ENCODE assay signal across 8 cellular contexts in the genomic region with DNA sequence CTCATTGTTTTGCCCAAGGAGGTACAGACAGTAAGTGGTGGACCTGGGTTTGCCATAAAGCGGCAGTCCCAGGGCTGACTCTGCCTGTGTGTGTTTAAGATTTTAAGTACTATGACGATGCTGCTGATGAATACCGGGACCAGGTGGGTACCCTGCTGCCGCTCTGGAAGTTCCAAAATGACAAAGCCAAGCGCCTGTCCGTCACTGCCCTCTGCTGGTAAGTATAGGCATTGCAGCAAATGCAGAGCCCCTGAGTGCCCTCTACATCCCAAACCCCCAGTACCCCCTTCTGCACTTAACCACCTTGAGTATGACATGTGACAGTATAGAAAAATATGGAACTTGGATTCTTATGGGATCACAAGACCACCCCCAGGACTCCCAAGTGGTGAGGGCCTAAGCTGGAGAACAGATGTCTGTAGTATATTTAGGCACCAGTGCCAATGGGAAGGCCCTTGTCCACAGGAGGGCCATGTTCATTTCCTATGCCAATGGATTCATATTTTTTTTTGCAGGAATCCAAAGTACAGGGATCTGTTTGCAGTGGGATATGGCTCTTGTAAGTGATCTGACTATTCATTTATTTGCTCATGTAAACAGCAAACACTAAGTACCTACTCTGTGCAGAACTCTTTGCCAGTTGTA. TPM values are rescaled to one million over a fixed set of nuclear protein-coding genes. Genes with fewer than 3 reads are reported as not detected.
DNase-seq lines count a peak whose midpoint lies in the region; ATAC-seq and TF ChIP-seq lines count a peak whose summit lies in the region.

No MANE protein-coding gene starts in this region.

- H3K4me3 ChIP-seq in AG04449 (ENCODE audit: low read depth, low read length): no peak overlapping the region

- in situ Hi-C loops in GM13976 (cut with MboI; ENCODE audit: low sequenced_read_pairs, unreplicated experiment): no loop called here

- DNase-seq in AG04449 (ENCODE audit: low read depth, low spot score) (no peak), GM13976 (ENCODE audit: low spot score) (peak; percentile 74), NCI-H2196 (lab: John Stamatoyannopoulos, UW; ENCODE audit: unreplicated experiment) (peak; percentile 61), dermis blood vessel endothelial cell (peak; percentile 68), midbrain (lab: John Stamatoyannopoulos, UW) (peak; percentile 77)
- DNase-seq in activated CD4-positive, alpha-beta T cell treated with anti-CD3 and anti-CD28 coated beads, Interleukin-2, amount 50 U/mL, for 1 hour: peak; percentile 70
- peak; percentile 63 for DNase-seq in stimulated activated CD8-positive, alpha-beta memory T cell treated with anti-CD3 and anti-CD28 coated beads, Interleukin-4, amount 100 ng/mL, for 24 hours (ENCODE audit: low read depth)

- CTCF ChIA-PET in AG04449 (lab: Yijun Ruan, JAX): interaction anchor here (0.7 to 15.2 kb wide), 41 partner anchors 9 to 167 kb away, joined by 3 to 193 read pairs (median 7); partner anchors contain the start of genes DNAI1 and FAM219A

- no peak for ATAC-seq in GM21825 (IDR thresholded peaks at IDR 0.05; ENCODE audit: unreplicated experiment)

- peak; percentile 90 for TF ChIP-seq CTCF in AG04449 (IDR thresholded peaks at IDR 0.05; ENCODE audit: insufficient read depth, low read length, missing control alignments)
- TF ChIP-seq CTCF in GM13976 (IDR thresholded peaks at IDR 0.05; ENCODE audit: borderline replicate concordance, control extremely low read depth, extremely low read depth, insufficient read depth, missing control alignments): peak; percentile 90

- POLR2A ChIA-PET in AG04449 (lab: Yijun Ruan, JAX): no interaction called here

RNA-seq across cellular contexts. Expression of gene ENHO, which starts 22.0 kb away (rescaled TPM):
- 0.42 TPM in 1 of 2 replicates, not detected in the other for total RNA-seq in dermis blood vessel endothelial cell

RNA-seq across cellular contexts. Expression of gene DNAI1, which starts 42.1 kb away (rescaled TPM):
- total RNA-seq in dermis blood vessel endothelial cell: not detected in 2 replicates

RNA-seq across cellular contexts. Expression of gene FAM219A, which starts 42.4 kb away (rescaled TPM):
- 9.2 and 14.7 TPM in 2 replicates for total RNA-seq in dermis blood vessel endothelial cell
